In genomic region chr13:98959299-98959698, GRCh38 we compare ENCODE assay signal across 16 cellular contexts. TPM values are rescaled to one million over a fixed set of nuclear protein-coding genes. Genes with fewer than 3 reads are reported as not detected.
A peak's percentile ranks its signal among the peaks of the same experiment; 100 is the strongest.
DNase-seq lines count a peak whose midpoint lies in the region; ATAC-seq and TF ChIP-seq lines count a peak whose summit lies in the region.
"Had no signal": no experiment of that assay in that cellular context is flagged by ENCODE, and none has a peak within 500 bp of the region (broad histone marks: within the 10 kb centered on the region; RNA-seq: fewer than 3 reads in every experiment).

No MANE protein-coding gene starts in this region.

- H3K9me3 Mint-ChIP-seq in activated CD8-positive, alpha-beta T cell treated with anti-CD3 and anti-CD28 coated beads for 36 hours: no peaks in the 10 kb centered on the region

- no peaks in the 10 kb centered on the region for H3K36me3 ChIP-seq in gastrocnemius medialis

- no peak for ATAC-seq in gastrocnemius medialis
- ATAC-seq in activated CD8-positive, alpha-beta T cell treated with anti-CD3 and anti-CD28 coated beads for 36 hours: no peak
- ATAC-seq: A549, foreskin keratinocyte had no signal

- CTCF ChIA-PET in activated CD8-positive, alpha-beta T cell treated with anti-CD3 and anti-CD28 coated beads for 36 hours (lab: Charles Lee): interaction anchor here (1.4 kb wide), 1 partner anchor 13 kb away, joined by 3 read pairs; no protein-coding TSS in a partner anchor

- peaks cover 8 to 43% of the 10 kb centered on the region in 2 donors for H3K4me1 ChIP-seq in gastrocnemius medialis
- H3K4me1 ChIP-seq: A549 had no signal

- H3K27me3 ChIP-seq in dorsolateral prefrontal cortex (no peaks in the 10 kb centered on the region), gastrocnemius medialis (no peaks in the 10 kb centered on the region)
- H3K27me3 ChIP-seq: foreskin keratinocyte, tibial artery had no signal

- H3K4me1 Mint-ChIP-seq in activated CD8-positive, alpha-beta T cell treated with anti-CD3 and anti-CD28 coated beads for 36 hours (ENCODE audit: low read depth): peaks cover 16% of the 10 kb centered on the region

- H3K4me3 ChIP-seq in dorsolateral prefrontal cortex (peak overlapping the region in 1 of 59 donors; percentile 39), gastrocnemius medialis (no peak overlapping the region)
- H3K4me3 ChIP-seq: A549, tibial artery had no signal

- H3K27ac ChIP-seq in dorsolateral prefrontal cortex (peak overlapping the region in 51 of 59 donors; percentile 2 to 76 (median 55)), gastrocnemius medialis (peak overlapping the region; percentile 36 to 70 (median 58))
- H3K27ac ChIP-seq: A549, foreskin keratinocyte, RWPE1, tibial artery had no signal

- peak; percentile 50 to 52 for DNase-seq in NCI-H524 (lab: John Stamatoyannopoulos, UW)
- no peak for DNase-seq in NCI-H524 treated with DMSO at 0.1 percent for 48 hours (lab: John Stamatoyannopoulos, UW)
- peak; percentile 59 for DNase-seq in NCI-H1105 treated with DMSO at 0.1 percent for 48 hours (lab: John Stamatoyannopoulos, UW)
- no peak for DNase-seq in dorsolateral prefrontal cortex
- DNase-seq in gastrocnemius medialis: no peak
- no peak for DNase-seq in effector CD8-positive, alpha-beta T cell (lab: John Stamatoyannopoulos, UW)
- no peak for DNase-seq in activated CD8-positive, alpha-beta T cell treated with anti-CD3 and anti-CD28 coated beads for 36 hours
- DNase-seq in GM10266 (ENCODE audit: extremely low spot score): no peak
- DNase-seq: activated CD4-positive, alpha-beta T cell treated with anti-CD3 and anti-CD28 coated beads for 4 hours; effector CD4-positive, alpha-beta T cell; foreskin keratinocyte; kidney glomerular epithelial cell; tibial artery had no signal

- no peaks in the 10 kb centered on the region for H3K27me3 Mint-ChIP-seq in activated CD8-positive, alpha-beta T cell treated with anti-CD3 and anti-CD28 coated beads for 36 hours

- H3K9me3 ChIP-seq in gastrocnemius medialis: no peaks in the 10 kb centered on the region
- H3K9me3 ChIP-seq: A549, tibial artery had no signal

- H3K4me3 Mint-ChIP-seq in activated CD8-positive, alpha-beta T cell treated with anti-CD3 and anti-CD28 coated beads for 36 hours: no peak overlapping the region
- H3K4me3 Mint-ChIP-seq: neural crest cell had no signal

- H3K27ac Mint-ChIP-seq in activated CD8-positive, alpha-beta T cell treated with anti-CD3 and anti-CD28 coated beads for 36 hours: no peak overlapping the region

- no peak for TF ChIP-seq POLR2A in gastrocnemius medialis (IDR thresholded peaks at IDR 0.05)

- intact Hi-C loops in dorsolateral prefrontal cortex (cut with DNase I): no loop called here
- intact Hi-C loops in gastrocnemius medialis (cut with DNase I; ENCODE audit: low total_unique reads): no loop called here
- intact Hi-C loops in activated CD8-positive, alpha-beta T cell treated with anti-CD3 and anti-CD28 coated beads for 36 hours (cut with micrococcal nuclease): no loop called here

- peaks cover 2% of the 10 kb centered on the region for H3K36me3 Mint-ChIP-seq in activated CD8-positive, alpha-beta T cell treated with anti-CD3 and anti-CD28 coated beads for 36 hours (ENCODE audit: low read depth)

- TF ChIP-seq CTCF in dorsolateral prefrontal cortex (IDR thresholded peaks at IDR 0.05 in 54 of 56, conservative IDR thresholded peaks at IDR 0.05 in 2 of 56; ENCODE audit: low read depth in 1 of 56, partially characterized antibody in 56 of 56): no peak
- no peak for TF ChIP-seq CTCF in gastrocnemius medialis (IDR thresholded peaks at IDR 0.05 in 4 of 5, conservative IDR thresholded peaks at IDR 0.05 in 1 of 5)
- no peak for TF ChIP-seq CTCF in activated CD8-positive, alpha-beta T cell treated with anti-CD3 and anti-CD28 coated beads for 36 hours (IDR thresholded peaks at IDR 0.05)
- TF ChIP-seq CTCF in GM10266 (IDR thresholded peaks at IDR 0.05; ENCODE audit: control insufficient read depth, insufficient read depth, low read depth, missing control alignments): no peak

- POLR2A ChIA-PET in activated CD8-positive, alpha-beta T cell treated with anti-CD3 and anti-CD28 coated beads for 36 hours (lab: Charles Lee): interaction anchor here (1.2 kb wide), 1 partner anchor 22 kb away, joined by 3 read pairs; no protein-coding TSS in a partner anchor

- in situ Hi-C loops in gastrocnemius medialis (cut with MboI; ENCODE audit: low sequenced_read_pairs in 4 of 4): no loop called here

RNA-seq across cellular contexts. Expression of gene DOCK9, which starts 18.6 kb away (rescaled TPM):
- total RNA-seq in dorsolateral prefrontal cortex: 100 to 1,000 TPM in 118 of 120 experiments, 10 to 100 TPM in 2; 92.4 to 354 (median 139) TPM
- 10 to 100 TPM; 31.4 to 46.7 (median 45.6) TPM for total RNA-seq in gastrocnemius medialis
- 10 to 100 TPM; 33.4 to 36.9 TPM for total RNA-seq in activated CD8-positive, alpha-beta T cell treated with anti-CD3 and anti-CD28 coated beads for 36 hours

Comparison
In these comparisons a context has a peak if more than half of its experiments do, and no peak if none do; other contexts are left out.
1. DNase-seq: peak in NCI-H524 (2 of 2) and NCI-H1105 treated with DMSO at 0.1 percent for 48 hours (single experiment); none in NCI-H524 treated with DMSO at 0.1 percent for 48 hours (single experiment), dorsolateral prefrontal cortex (0 of 10), gastrocnemius medialis (0 of 2), effector CD8-positive, alpha-beta T cell (single experiment), activated CD8-positive, alpha-beta T cell treated with anti-CD3 and anti-CD28 coated beads for 36 hours (single experiment) and GM10266 (single experiment).